8 cellular contexts compared by ENCODE assay signal in the genomic region with DNA sequence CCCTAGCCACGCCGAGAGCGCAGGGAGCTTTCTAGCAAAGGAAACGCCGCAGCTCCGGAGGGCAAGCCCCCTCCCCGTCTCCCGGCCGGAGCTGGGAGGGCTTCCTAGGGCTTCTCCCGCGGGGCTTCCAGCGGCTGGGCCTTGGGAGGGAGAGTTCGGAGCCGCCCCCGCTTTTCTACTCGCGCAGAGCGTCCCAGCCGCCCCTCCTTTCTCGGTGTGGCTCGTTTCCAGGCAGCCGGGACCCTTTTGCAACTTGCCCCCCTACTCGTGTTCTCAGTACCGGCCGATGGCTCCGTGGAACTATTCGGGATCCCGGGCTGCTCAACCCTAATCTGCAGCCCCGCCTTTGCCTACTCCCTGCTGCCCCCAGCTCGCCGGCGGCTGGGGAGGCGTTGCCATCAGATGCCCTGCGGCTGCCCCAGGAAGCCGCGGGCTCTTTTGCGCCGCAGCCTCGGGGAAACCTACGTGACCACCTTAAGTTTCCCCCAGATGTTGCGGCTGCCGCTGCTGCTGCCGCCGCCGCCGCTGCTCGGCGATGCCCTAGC. TPM values are rescaled to one million over a fixed set of nuclear protein-coding genes. Genes with fewer than 3 reads are reported as not detected.
A peak's percentile ranks its signal among the peaks of the same experiment; 100 is the strongest.
DNase-seq lines count a peak whose midpoint lies in the region; ATAC-seq and TF ChIP-seq lines count a peak whose summit lies in the region.

No MANE protein-coding gene starts in this region.

- H3K27ac ChIP-seq in HUES6 (ENCODE audit: low read depth, low read length) (no peak overlapping the region; the same call in 1 of the 2 replicates), caudate nucleus (ENCODE audit: low read depth, low read length) (peak overlapping the region; percentile 94)

- H3K27me3 Mint-ChIP-seq in T-helper 2 cell treated with Interferon-gamma antibody and Interleukin-4, amounts not matched to agents 5 μg/mL and 100 μg/mL, for 36 hours (ENCODE audit: low read depth) = peaks cover 26% of the 10 kb centered on the region

- peaks cover 50% of the 10 kb centered on the region for H3K27me3 ChIP-seq in HUES6 (ENCODE audit: control insufficient read depth, insufficient read depth, low read length)
- H3K27me3 ChIP-seq in kidney epithelial cell (ENCODE audit: control insufficient read depth, insufficient read depth, low read length) = peaks cover 32% of the 10 kb centered on the region

- no peaks in the 10 kb centered on the region for H3K36me3 ChIP-seq in HUES6 (ENCODE audit: control insufficient read depth, insufficient read depth, low read length)
- no peaks in the 10 kb centered on the region for H3K36me3 ChIP-seq in kidney epithelial cell (ENCODE audit: control insufficient read depth, insufficient read depth, low read length)

- H3K9ac ChIP-seq in HUES6 (ENCODE audit: low read length) = peak overlapping the region; percentile 77

- peaks cover 40% of the 10 kb centered on the region for H3K4me1 Mint-ChIP-seq in T-helper 2 cell treated with Interferon-gamma antibody and Interleukin-4, amounts not matched to agents 5 μg/mL and 100 μg/mL, for 36 hours (ENCODE audit: low read depth)

- H3K4me3 ChIP-seq in HUES6 (ENCODE audit: low read depth, low read length) (peak overlapping the region; percentile 89), kidney epithelial cell (ENCODE audit: low read depth, low read length) (peak overlapping the region; percentile 80)

- peak overlapping the region; percentile 97 for H3K27ac Mint-ChIP-seq in T-helper 2 cell treated with Interferon-gamma antibody and Interleukin-4, amounts not matched to agents 5 μg/mL and 100 μg/mL, for 36 hours

- in situ Hi-C loops in G401 (cut with HindIII; ENCODE audit: low sequenced_read_pairs) = no loop called here

- no peak for TF ChIP-seq CTCF in kidney epithelial cell (IDR thresholded peaks at IDR 0.05; ENCODE audit: insufficient read depth, low read length, poor library complexity, severe bottlenecking)

- peak overlapping the region; percentile 88 for H3K4me3 Mint-ChIP-seq in T-helper 2 cell treated with Interferon-gamma antibody and Interleukin-4, amounts not matched to agents 5 μg/mL and 100 μg/mL, for 36 hours

- H3K36me3 Mint-ChIP-seq in T-helper 2 cell treated with Interferon-gamma antibody and Interleukin-4, amounts not matched to agents 5 μg/mL and 100 μg/mL, for 36 hours (ENCODE audit: low read depth) = peaks cover 1% of the 10 kb centered on the region

- no peaks in the 10 kb centered on the region for H3K9me3 Mint-ChIP-seq in T-helper 2 cell treated with Interferon-gamma antibody and Interleukin-4, amounts not matched to agents 5 μg/mL and 100 μg/mL, for 36 hours

- DNase-seq in G401 (ENCODE audit: low spot score) = peak; percentile 72
- peak; percentile 84 for DNase-seq in T-helper 2 cell treated with Interferon-gamma antibody and Interleukin-4, amounts not matched to agents 5 μg/mL and 100 μg/mL, for 36 hours (ENCODE audit: low spot score)
- DNase-seq in caudate nucleus (lab: John Stamatoyannopoulos, UW) = peak in 29 of 61 donors; percentile 20 to 78 (median 55)
- DNase-seq in kidney epithelial cell (ENCODE audit: low read depth) = no peak
- DNase-seq in stimulated activated CD4-positive, alpha-beta T cell treated with anti-CD3 and anti-CD28 coated beads, Interleukin-4, amount 100 ng/mL, for 1 hour = peak; percentile 57
- no peak for DNase-seq in globus pallidus (ENCODE audit: low spot score)

- peak; percentile 41 for ATAC-seq in GM21390 (IDR thresholded peaks at IDR 0.05; ENCODE audit: unreplicated experiment)

- H3K9me3 ChIP-seq in HUES6 (ENCODE audit: control insufficient read depth, insufficient read depth, low read depth, low read length) = no peaks in the 10 kb centered on the region

- H3K4me1 ChIP-seq in HUES6 (ENCODE audit: control insufficient read depth, insufficient read depth, low read length) = peaks cover 20% of the 10 kb centered on the region

RNA-seq across cellular contexts. Expression of a gene that starts 1.5 kb away (rescaled TPM):
- not detected in 2 replicates for total RNA-seq in G401 (2014; rRNA removed; shearing (Covaris generic))
- 0.07 and 0.13 TPM in 2 replicates for total RNA-seq in kidney epithelial cell

Comparison
In these comparisons a context has a peak if more than half of its experiments do, and no peak if none do; other contexts are left out.
1. DNase-seq: peak in G401 (single experiment), T-helper 2 cell treated with Interferon-gamma antibody and Interleukin-4, amounts not matched to agents 5 μg/mL and 100 μg/mL, for 36 hours (single experiment) and stimulated activated CD4-positive, alpha-beta T cell treated with anti-CD3 and anti-CD28 coated beads, Interleukin-4, amount 100 ng/mL, for 1 hour (single experiment); none in kidney epithelial cell (single experiment) and globus pallidus (single experiment).